Comparison of ENCODE assay signal across 1 cellular context in the genomic region with DNA sequence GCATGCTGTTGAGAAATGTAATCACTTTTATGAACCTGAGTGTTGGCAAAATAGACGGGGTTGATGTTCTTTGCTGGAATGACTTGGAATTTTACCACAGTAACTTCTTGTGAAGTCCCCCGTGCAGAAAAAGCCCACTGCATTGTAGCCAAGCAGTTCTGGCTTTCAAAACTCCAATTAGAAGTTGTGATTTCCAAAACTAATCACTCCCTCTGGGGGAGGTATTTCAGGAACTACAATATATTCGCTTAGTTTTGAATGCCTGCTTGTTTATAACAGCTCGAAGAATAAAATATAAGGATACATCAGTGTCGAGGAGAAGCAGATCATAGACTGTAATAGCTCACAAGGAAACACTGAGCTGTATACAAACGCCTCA.
TF ChIP-seq lines count a peak whose summit lies in the region.

No MANE protein-coding gene starts in this region.

TF ChIP-seq in WTC11, 78 proteins besides CTCF, POLR2A, EP300 and RAD21 (continued from another document):
- TF ChIP-seq, protein P1, sequence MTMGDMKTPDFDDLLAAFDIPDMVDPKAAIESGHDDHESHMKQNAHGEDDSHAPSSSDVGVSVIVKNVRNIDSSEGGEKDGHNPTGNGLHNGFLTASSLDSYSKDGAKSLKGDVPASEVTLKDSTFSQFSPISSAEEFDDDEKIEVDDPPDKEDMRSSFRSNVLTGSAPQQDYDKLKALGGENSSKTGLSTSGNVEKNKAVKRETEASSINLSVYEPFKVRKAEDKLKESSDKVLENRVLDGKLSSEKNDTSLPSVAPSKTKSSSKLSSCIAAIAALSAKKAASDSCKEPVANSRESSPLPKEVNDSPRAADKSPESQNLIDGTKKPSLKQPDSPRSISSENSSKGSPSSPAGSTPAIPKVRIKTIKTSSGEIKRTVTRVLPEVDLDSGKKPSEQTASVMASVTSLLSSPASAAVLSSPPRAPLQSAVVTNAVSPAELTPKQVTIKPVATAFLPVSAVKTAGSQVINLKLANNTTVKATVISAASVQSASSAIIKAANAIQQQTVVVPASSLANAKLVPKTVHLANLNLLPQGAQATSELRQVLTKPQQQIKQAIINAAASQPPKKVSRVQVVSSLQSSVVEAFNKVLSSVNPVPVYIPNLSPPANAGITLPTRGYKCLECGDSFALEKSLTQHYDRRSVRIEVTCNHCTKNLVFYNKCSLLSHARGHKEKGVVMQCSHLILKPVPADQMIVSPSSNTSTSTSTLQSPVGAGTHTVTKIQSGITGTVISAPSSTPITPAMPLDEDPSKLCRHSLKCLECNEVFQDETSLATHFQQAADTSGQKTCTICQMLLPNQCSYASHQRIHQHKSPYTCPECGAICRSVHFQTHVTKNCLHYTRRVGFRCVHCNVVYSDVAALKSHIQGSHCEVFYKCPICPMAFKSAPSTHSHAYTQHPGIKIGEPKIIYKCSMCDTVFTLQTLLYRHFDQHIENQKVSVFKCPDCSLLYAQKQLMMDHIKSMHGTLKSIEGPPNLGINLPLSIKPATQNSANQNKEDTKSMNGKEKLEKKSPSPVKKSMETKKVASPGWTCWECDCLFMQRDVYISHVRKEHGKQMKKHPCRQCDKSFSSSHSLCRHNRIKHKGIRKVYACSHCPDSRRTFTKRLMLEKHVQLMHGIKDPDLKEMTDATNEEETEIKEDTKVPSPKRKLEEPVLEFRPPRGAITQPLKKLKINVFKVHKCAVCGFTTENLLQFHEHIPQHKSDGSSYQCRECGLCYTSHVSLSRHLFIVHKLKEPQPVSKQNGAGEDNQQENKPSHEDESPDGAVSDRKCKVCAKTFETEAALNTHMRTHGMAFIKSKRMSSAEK (CRISPR knock-in tag; IDR thresholded peaks at IDR 0.05; ENCODE audit: borderline replicate concordance): no peak
- TF ChIP-seq ZNF396 (CRISPR knock-in tag; IDR thresholded peaks at IDR 0.05; ENCODE audit: borderline replicate concordance) (no peak), MYBL2 (CRISPR knock-in tag; IDR thresholded peaks at IDR 0.05) (no peak), TP53 (CRISPR knock-in tag; IDR thresholded peaks at IDR 0.05) (no peak), ZNF232 (CRISPR knock-in tag; IDR thresholded peaks at IDR 0.05) (no peak), ZNF121 (CRISPR knock-in tag; IDR thresholded peaks at IDR 0.05) (no peak), CDX4 (CRISPR knock-in tag; IDR thresholded peaks at IDR 0.05; ENCODE audit: borderline replicate concordance) (no peak), ATF1 (CRISPR knock-in tag; IDR thresholded peaks at IDR 0.05) (no peak), ZNF423 (CRISPR knock-in tag; IDR thresholded peaks at IDR 0.05) (no peak), ATF6 (CRISPR knock-in tag; IDR thresholded peaks at IDR 0.05) (no peak), ESRRA (CRISPR knock-in tag; IDR thresholded peaks at IDR 0.05; ENCODE audit: borderline replicate concordance) (no peak), GTF2I (CRISPR knock-in tag; conservative IDR thresholded peaks at IDR 0.05) (no peak), NFYB (CRISPR knock-in tag; conservative IDR thresholded peaks at IDR 0.05; ENCODE audit: low read depth) (no peak), FOXP1 (CRISPR knock-in tag; IDR thresholded peaks at IDR 0.05; ENCODE audit: borderline replicate concordance) (no peak)
- TF ChIP-seq, protein P2, sequence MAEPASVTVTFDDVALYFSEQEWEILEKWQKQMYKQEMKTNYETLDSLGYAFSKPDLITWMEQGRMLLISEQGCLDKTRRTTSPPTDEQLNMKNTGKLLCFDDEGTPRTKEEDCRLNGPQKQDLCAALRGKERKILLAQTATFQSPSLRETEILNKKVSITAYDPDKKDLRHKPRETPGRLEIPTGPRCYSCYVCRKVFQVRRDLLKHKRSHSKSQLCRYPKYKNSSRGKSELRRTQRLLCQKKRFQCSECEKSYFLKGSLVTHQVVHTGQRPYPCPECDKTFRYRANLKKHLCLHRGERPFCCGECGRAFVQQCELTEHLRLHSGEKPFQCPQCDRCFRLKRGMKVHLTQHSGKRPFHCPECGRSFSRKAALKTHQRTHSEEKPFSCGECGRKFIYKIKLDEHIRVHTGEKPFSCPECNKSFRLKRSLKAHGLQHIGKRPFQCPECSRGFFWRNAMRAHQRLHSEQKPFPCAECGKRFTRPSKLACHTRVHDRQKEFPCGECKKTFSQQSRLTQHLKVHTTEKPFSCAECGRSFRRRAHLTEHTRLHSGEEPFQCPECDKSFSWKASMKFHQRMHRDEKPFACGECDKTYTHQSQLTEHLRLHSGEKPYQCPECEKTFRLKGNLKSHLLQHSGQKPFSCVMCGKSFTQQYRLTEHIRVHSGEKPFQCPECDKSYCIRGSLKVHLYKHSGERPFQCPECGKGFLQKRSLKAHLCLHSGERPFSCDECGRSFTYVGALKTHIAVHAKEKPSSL (CRISPR knock-in tag; conservative IDR thresholded peaks at IDR 0.05): no peak
